Comparison of ENCODE assay signal across 1 cellular context in the genomic region with DNA sequence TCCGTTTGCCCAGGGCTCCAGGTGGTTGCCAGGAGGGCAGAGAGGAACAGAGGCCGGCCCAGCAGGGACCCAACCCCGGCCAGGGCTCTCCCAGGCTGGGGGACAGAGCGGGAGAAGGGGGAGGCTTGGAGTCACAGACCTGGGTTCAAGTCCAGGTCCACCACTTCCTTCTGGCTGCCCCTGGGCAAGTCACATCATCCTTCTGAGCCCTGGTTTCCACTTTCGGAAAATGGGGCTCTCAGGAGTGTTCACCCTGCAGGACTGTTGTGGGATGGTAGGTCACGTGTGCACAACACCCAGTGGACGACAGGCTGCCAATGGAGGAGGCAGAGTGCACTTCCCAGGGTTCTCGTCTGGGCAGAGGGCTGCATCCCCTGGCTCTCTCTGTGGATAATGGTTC.
TF ChIP-seq lines count a peak whose summit lies in the region.

No MANE protein-coding gene starts in this region.

TF ChIP-seq in HepG2, 621 proteins besides CTCF, POLR2A, EP300 and RAD21:
- TF ChIP-seq, protein P1, sequence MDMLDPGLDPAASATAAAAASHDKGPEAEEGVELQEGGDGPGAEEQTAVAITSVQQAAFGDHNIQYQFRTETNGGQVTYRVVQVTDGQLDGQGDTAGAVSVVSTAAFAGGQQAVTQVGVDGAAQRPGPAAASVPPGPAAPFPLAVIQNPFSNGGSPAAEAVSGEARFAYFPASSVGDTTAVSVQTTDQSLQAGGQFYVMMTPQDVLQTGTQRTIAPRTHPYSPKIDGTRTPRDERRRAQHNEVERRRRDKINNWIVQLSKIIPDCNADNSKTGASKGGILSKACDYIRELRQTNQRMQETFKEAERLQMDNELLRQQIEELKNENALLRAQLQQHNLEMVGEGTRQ (IDR thresholded peaks at IDR 0.05; ENCODE audit: low read depth, low read length) = peak; percentile 64
- TF ChIP-seq, protein P1 (CRISPR knock-in tag; IDR thresholded peaks at IDR 0.05; ENCODE audit: borderline replicate concordance) = no peak; the same call in 1 of the 2 replicates
- TF ChIP-seq JUN (CRISPR knock-in tag; IDR thresholded peaks at IDR 0.05) = no peak
- TF ChIP-seq, protein P2, sequence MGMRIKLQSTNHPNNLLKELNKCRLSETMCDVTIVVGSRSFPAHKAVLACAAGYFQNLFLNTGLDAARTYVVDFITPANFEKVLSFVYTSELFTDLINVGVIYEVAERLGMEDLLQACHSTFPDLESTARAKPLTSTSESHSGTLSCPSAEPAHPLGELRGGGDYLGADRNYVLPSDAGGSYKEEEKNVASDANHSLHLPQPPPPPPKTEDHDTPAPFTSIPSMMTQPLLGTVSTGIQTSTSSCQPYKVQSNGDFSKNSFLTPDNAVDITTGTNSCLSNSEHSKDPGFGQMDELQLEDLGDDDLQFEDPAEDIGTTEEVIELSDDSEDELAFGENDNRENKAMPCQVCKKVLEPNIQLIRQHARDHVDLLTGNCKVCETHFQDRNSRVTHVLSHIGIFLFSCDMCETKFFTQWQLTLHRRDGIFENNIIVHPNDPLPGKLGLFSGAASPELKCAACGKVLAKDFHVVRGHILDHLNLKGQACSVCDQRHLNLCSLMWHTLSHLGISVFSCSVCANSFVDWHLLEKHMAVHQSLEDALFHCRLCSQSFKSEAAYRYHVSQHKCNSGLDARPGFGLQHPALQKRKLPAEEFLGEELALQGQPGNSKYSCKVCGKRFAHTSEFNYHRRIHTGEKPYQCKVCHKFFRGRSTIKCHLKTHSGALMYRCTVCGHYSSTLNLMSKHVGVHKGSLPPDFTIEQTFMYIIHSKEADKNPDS (CRISPR knock-in tag; IDR thresholded peaks at IDR 0.05) = no peak
